26 cellular contexts compared by ENCODE assay signal in genomic region chr10:34113504-34114225, GRCh38.
A peak's percentile ranks its signal among the peaks of the same experiment; 100 is the strongest.
DNase-seq lines count a peak whose midpoint lies in the region; ATAC-seq, FAIRE-seq and TF ChIP-seq lines count a peak whose summit lies in the region.
"Had no signal": no experiment of that assay in that cellular context is flagged by ENCODE, and none has a peak within 500 bp of the region (broad histone marks: within the 10 kb centered on the region; RNA-seq: fewer than 3 reads in every experiment).

No MANE protein-coding gene starts in this region.

- TF ChIP-seq CTCF in GM23338 (conservative IDR thresholded peaks at IDR 0.05; ENCODE audit: low read depth in 2 of 2) (no peak), H1 (IDR thresholded peaks at IDR 0.05; ENCODE audit: control extremely low read depth in 1 of 3, insufficient read depth in 1 of 3, low read depth in 1 of 3, low read length in 3 of 3) (no peak), nephron (IDR thresholded peaks at IDR 0.05; ENCODE audit: unreplicated experiment in 3 of 3) (no peak), ascending aorta (IDR thresholded peaks at IDR 0.05) (no peak), MM.1S (IDR thresholded peaks at IDR 0.05; ENCODE audit: low read length) (no peak)

- no peak overlapping the region for H2BK20ac ChIP-seq in H1 (ENCODE audit: low read length)

- H4K20me1 ChIP-seq in GM23338 (replicated peaks; ENCODE audit: insufficient read depth) (no peaks in the 10 kb centered on the region), H1 (replicated peaks in 1 of 2; ENCODE audit: control insufficient read depth in 1 of 2, insufficient read depth in 2 of 2, low read length in 2 of 2) (no peaks in the 10 kb centered on the region), MM.1S (ENCODE audit: insufficient read depth, low read length) (no peaks in the 10 kb centered on the region)

- peaks cover 4% of the 10 kb centered on the region for H3K27me3 Mint-ChIP-seq in GM23338 (ENCODE audit: insufficient read depth, low read depth, poor library complexity)
- H3K27me3 Mint-ChIP-seq in nephron (ENCODE audit: low read depth) = no peaks in the 10 kb centered on the region
- H3K27me3 Mint-ChIP-seq: stimulated activated naive CD8-positive, alpha-beta T cell treated with anti-CD3 and anti-CD28 coated beads, Interleukin-15, Interleukin-2, amounts not matched to agents 100 ng/mL and 50 ng/mL, for 24 hours had no signal

- H3K4me3 Mint-ChIP-seq in GM23338 (no peak overlapping the region), nephron (no peak overlapping the region)
- H3K4me3 Mint-ChIP-seq: CD14-positive monocyte; stimulated activated naive CD8-positive, alpha-beta T cell treated with anti-CD3 and anti-CD28 coated beads, Interleukin-15, Interleukin-2, amounts not matched to agents 100 ng/mL and 50 ng/mL, for 24 hours; T-helper 1 cell treated with Interleukin-12 subunit alpha and Interleukin-12 subunit beta and Interleukin-4 antibody, amounts not matched to agents 30 μg/mL and 1 μg/mL, for 36 hours had no signal

- POLR2A ChIA-PET in HEK293T (lab: Yijun Ruan, JAX) (no interaction called here), H1 (lab: Charles Lee; ENCODE audit: partially characterized antibody) (no interaction called here)

- H3K9me3 Mint-ChIP-seq in GM23338 = no peaks in the 10 kb centered on the region; the same call in 2 of the 3 replicates
- H3K9me3 Mint-ChIP-seq in nephron = no peaks in the 10 kb centered on the region
- H3K9me3 Mint-ChIP-seq: stimulated activated naive CD8-positive, alpha-beta T cell treated with anti-CD3 and anti-CD28 coated beads, Interleukin-15, Interleukin-2, amounts not matched to agents 100 ng/mL and 50 ng/mL, for 24 hours; T-helper 1 cell treated with Interleukin-12 subunit alpha and Interleukin-12 subunit beta and Interleukin-4 antibody, amounts not matched to agents 30 μg/mL and 1 μg/mL, for 36 hours had no signal

- peak; percentile 86 for FAIRE-seq in H1 (lab: Jason Lieb, UNC)

- H3K18ac ChIP-seq in H1 (ENCODE audit: extremely low read depth, low read length) = no peak overlapping the region

- H2AK5ac ChIP-seq in H1 (ENCODE audit: low read depth, low read length) = no peak overlapping the region

- no peak overlapping the region for H2BK5ac ChIP-seq in H1 (ENCODE audit: low read depth, low read length)

- no peaks in the 10 kb centered on the region for H3K4me1 ChIP-seq in GM23338 (ENCODE audit: insufficient read depth)
- peaks cover 0 to 7% (median 1%) of the 10 kb centered on the region in 4 experiments; a peak in 4 of 7 replicates for H3K4me1 ChIP-seq in H1 (replicated peaks in 1 of 4; ENCODE audit: control insufficient read depth in 3 of 4, insufficient read depth in 4 of 4, low read length in 3 of 4)
- H3K4me1 ChIP-seq in ascending aorta = peaks cover 0 to 3% of the 10 kb centered on the region in 2 donors
- no peaks in the 10 kb centered on the region for H3K4me1 ChIP-seq in MM.1S (ENCODE audit: low read length)
- H3K4me1 ChIP-seq: adrenal gland had no signal

- H3K4me1 Mint-ChIP-seq in GM23338 (peaks cover 20% of the 10 kb centered on the region), nephron (peaks cover 47% of the 10 kb centered on the region)
- H3K4me1 Mint-ChIP-seq: CD14-positive monocyte had no signal

- 84% methylated on average over 6 of the region's 6 CpGs; no CpG with 5 or more reads in 1 of the 2 experiments for WGBS in H1 (ENCODE audit: extremely low coverage in 1 of 2, insufficient coverage in 1 of 2, insufficient read length in 1 of 2, insufficient replicate concordance in 2 of 2, low coverage in 1 of 2, low lambda C conversion rate in 2 of 2, missing lambda C conversion rate in 1 of 2), 2 experiments

- no peak overlapping the region for H3K4ac ChIP-seq in H1 (replicated peaks; ENCODE audit: insufficient read length, low read depth, low read length)

- H3K56ac ChIP-seq in H1 (replicated peaks; ENCODE audit: insufficient read length, low read depth, low read length) = no peak overlapping the region

- no peak overlapping the region for H2BK120ac ChIP-seq in H1 (replicated peaks; ENCODE audit: low read depth, low read length)

- no peak overlapping the region for H4K91ac ChIP-seq in H1 (replicated peaks; ENCODE audit: insufficient read length, low read length)

- CTCF ChIA-PET in HEK293T (lab: Yijun Ruan, JAX) = no interaction called here
- CTCF ChIA-PET in H1 (lab: Charles Lee; ENCODE audit: partially characterized antibody) = no interaction called here

- no peak overlapping the region for H3K23ac ChIP-seq in H1 (ENCODE audit: insufficient read length)

- H4K8ac ChIP-seq in H1 (ENCODE audit: extremely low read depth, insufficient read depth, low read length) = no peak overlapping the region

- no peak overlapping the region for H3K14ac ChIP-seq in H1 (ENCODE audit: insufficient read length)

- peaks cover 4% of the 10 kb centered on the region; the same call in 1 of the 2 replicates for H3K23me2 ChIP-seq in H1 (ENCODE audit: low read depth, low read length)

- H3K9ac ChIP-seq in H1 (replicated peaks in 1 of 4; ENCODE audit: extremely low read depth in 1 of 4, low read depth in 3 of 4, low read length in 3 of 4) (no peak overlapping the region), MM.1S (ENCODE audit: low read length) (no peak overlapping the region)

- peak; percentile 94 for ATAC-seq in GM23338
- ATAC-seq: left colon had no signal

- no peak for TF ChIP-seq POLR2A in H1 (IDR thresholded peaks at IDR 0.05; ENCODE audit: control extremely low read depth in 1 of 2, low read depth in 2 of 2, low read length in 2 of 2)

- H3F3A ChIP-seq in GM23338 (replicated peaks; ENCODE audit: low read depth) (no peaks in the 10 kb centered on the region), MM.1S (ENCODE audit: insufficient read depth, low read length) (no peaks in the 10 kb centered on the region)

- H3K4me3 ChIP-seq in GM23338 (no peak overlapping the region), H1 (ENCODE audit: extremely low read depth in 1 of 4, insufficient read depth in 2 of 4, low read depth in 3 of 4, low read length in 4 of 4) (no peak overlapping the region), ascending aorta (no peak overlapping the region), MM.1S (ENCODE audit: low read length) (no peak overlapping the region)
- H3K4me3 ChIP-seq: adrenal gland had no signal

- H3K79me2 ChIP-seq in GM23338 (replicated peaks; ENCODE audit: insufficient read depth) (no peaks in the 10 kb centered on the region), H1 (ENCODE audit: control insufficient read depth in 1 of 2, insufficient read depth in 2 of 2, low read length in 2 of 2) (no peaks in the 10 kb centered on the region), MM.1S (ENCODE audit: low read length) (no peaks in the 10 kb centered on the region)

- H2AFZ ChIP-seq in GM23338 = no peak overlapping the region
- H2AFZ ChIP-seq in H1 (ENCODE audit: low read length) = no peak overlapping the region
- no peak overlapping the region for H2AFZ ChIP-seq in MM.1S (ENCODE audit: low read length)

- peak overlapping the region; percentile 78; the same call in 1 of the 2 replicates for H2BK12ac ChIP-seq in H1 (ENCODE audit: low read depth, low read length)

- H4K5ac ChIP-seq in H1 (ENCODE audit: insufficient read length, low read depth, low read length) = no peak overlapping the region

- H3K9me2 ChIP-seq in GM23338 (ENCODE audit: insufficient read depth) (0 out of 2 replicates have a peak, but pooled peaks cover 4% of the 10 kb centered on the region), MM.1S (replicated peaks; ENCODE audit: insufficient read depth, low read length) (no peaks in the 10 kb centered on the region)

- no peak for TF ChIP-seq RAD21 in H1 (IDR thresholded peaks at IDR 0.05 in 1 of 2, conservative IDR thresholded peaks at IDR 0.05 in 1 of 2; ENCODE audit: low read depth in 2 of 2, low read length in 2 of 2)

- H3K36me3 ChIP-seq in GM23338 (ENCODE audit: insufficient read depth) (no peaks in the 10 kb centered on the region), H1 (ENCODE audit: control insufficient read depth in 2 of 4, insufficient read depth in 4 of 4, low read length in 3 of 4) (no peaks in the 10 kb centered on the region), ascending aorta (peaks cover 5 to 6% of the 10 kb centered on the region in 2 donors), MM.1S (replicated peaks; ENCODE audit: insufficient read depth, low read length) (no peaks in the 10 kb centered on the region)
- H3K36me3 ChIP-seq: adrenal gland, brain microvascular endothelial cell had no signal

- no peak overlapping the region for H3K4me2 ChIP-seq in GM23338
- 0 out of 4 replicates have a peak overlapping the region, but pooled peaks of 1 of the 2 experiments have one; percentile 39 for H3K4me2 ChIP-seq in H1 (ENCODE audit: insufficient read depth in 1 of 2, low read depth in 2 of 2, low read length in 2 of 2)
- H3K4me2 ChIP-seq in MM.1S (ENCODE audit: low read depth, low read length) = no peak overlapping the region

- H3K27me3 ChIP-seq in GM23338 (ENCODE audit: insufficient read depth) = no peaks in the 10 kb centered on the region
- no peaks in the 10 kb centered on the region for H3K27me3 ChIP-seq in H1 (replicated peaks in 1 of 4; ENCODE audit: control insufficient read depth in 3 of 4, extremely low read depth in 1 of 4, insufficient read depth in 3 of 4, low read length in 3 of 4)
- H3K27me3 ChIP-seq in ascending aorta = no peaks in the 10 kb centered on the region
- H3K27me3 ChIP-seq in MM.1S (replicated peaks; ENCODE audit: insufficient read depth, low read length) = no peaks in the 10 kb centered on the region
- H3K27me3 ChIP-seq: adrenal gland, brain microvascular endothelial cell had no signal

- DNase-seq in GM23338 (ENCODE audit: low spot score) = peak; percentile 85
- DNase-seq in HEK293T (ENCODE audit: extremely low spot score) = peak; percentile 11
- peak in 1 of 2 experiments; percentile 63 for DNase-seq in H1 (ENCODE audit: low read depth in 1 of 2, low spot score in 2 of 2)
- no peak for DNase-seq in ascending aorta (ENCODE audit: low spot score in 2 of 2)
- DNase-seq in T-helper 2 cell = no peak
- no peak for DNase-seq in kidney glomerular epithelial cell (lab: John Stamatoyannopoulos, UW)
- DNase-seq in MM.1S = no peak
- DNase-seq: activated CD4-positive, alpha-beta T cell treated with anti-CD3 and anti-CD28 coated beads for 4 hours; activated naive CD4-positive, alpha-beta T cell; activated T-cell treated with anti-CD3 and anti-CD28 coated beads, Interleukin-2, amount 50 U/mL, for 1 hour; adrenal gland; brain microvascular endothelial cell; Calu3; DMS79 treated with DMSO at 0.1 percent for 48 hours; IMR-90; left colon; NCI-H1092; NCI-H1930; NCI-H226; NCI-H774; nucleus accumbens; OCI-M1 had no signal

- TF ChIP-seq EP300 in H1 (IDR thresholded peaks at IDR 0.05; ENCODE audit: borderline replicate concordance in 1 of 2, low read depth in 2 of 2, low read length in 2 of 2) = no peak

- H2BK15ac ChIP-seq in H1 (ENCODE audit: low read length) = peak overlapping the region; percentile 75; the same call in 1 of the 2 replicates

- H3K27ac ChIP-seq in GM23338 (ENCODE audit: low read depth) (no peak overlapping the region), H1 (ENCODE audit: low read depth, low read length) (no peak overlapping the region), ascending aorta (no peak overlapping the region), MM.1S (ENCODE audit: low read length) (no peak overlapping the region)
- H3K27ac ChIP-seq: adrenal gland, brain microvascular endothelial cell had no signal

- intact Hi-C loops in ascending aorta (cut with DNase I) = no loop called here

- H3K79me1 ChIP-seq in H1 (ENCODE audit: low read depth, low read length) = no peaks in the 10 kb centered on the region

- H3K9me3 ChIP-seq in H1 (ENCODE audit: insufficient read depth in 2 of 2, low read depth in 1 of 2, low read length in 1 of 2) (no peaks in the 10 kb centered on the region), ascending aorta (no peaks in the 10 kb centered on the region), MM.1S (replicated peaks; ENCODE audit: insufficient read depth, low read length) (no peaks in the 10 kb centered on the region)
- H3K9me3 ChIP-seq: adrenal gland had no signal

- H3K27ac Mint-ChIP-seq in GM23338 = no peak overlapping the region; the same call in 1 of the 2 replicates
- H3K27ac Mint-ChIP-seq in nephron = peak overlapping the region; percentile 28 to 85 (median 80)
- H3K27ac Mint-ChIP-seq: CD14-positive monocyte; stimulated activated naive CD8-positive, alpha-beta T cell treated with anti-CD3 and anti-CD28 coated beads, Interleukin-15, Interleukin-2, amounts not matched to agents 100 ng/mL and 50 ng/mL, for 24 hours; T-helper 1 cell treated with Interleukin-12 subunit alpha and Interleukin-12 subunit beta and Interleukin-4 antibody, amounts not matched to agents 30 μg/mL and 1 μg/mL, for 36 hours had no signal

- no peaks in the 10 kb centered on the region for H3K36me3 Mint-ChIP-seq in GM23338 (ENCODE audit: low read depth)
- H3K36me3 Mint-ChIP-seq in nephron (ENCODE audit: low read depth) = peaks cover 29% of the 10 kb centered on the region
- H3K36me3 Mint-ChIP-seq: CD14-positive monocyte had no signal

Comparison
In these comparisons a context has a peak if more than half of its experiments do, and no peak if none do; other contexts are left out.
1. DNase-seq: peak in GM23338 (single experiment) and HEK293T (single experiment); none in ascending aorta (0 of 2), T-helper 2 cell (0 of 5), kidney glomerular epithelial cell (single experiment) and MM.1S (single experiment).